Comparison of ENCODE assay signal across 23 cellular contexts in the genomic region with DNA sequence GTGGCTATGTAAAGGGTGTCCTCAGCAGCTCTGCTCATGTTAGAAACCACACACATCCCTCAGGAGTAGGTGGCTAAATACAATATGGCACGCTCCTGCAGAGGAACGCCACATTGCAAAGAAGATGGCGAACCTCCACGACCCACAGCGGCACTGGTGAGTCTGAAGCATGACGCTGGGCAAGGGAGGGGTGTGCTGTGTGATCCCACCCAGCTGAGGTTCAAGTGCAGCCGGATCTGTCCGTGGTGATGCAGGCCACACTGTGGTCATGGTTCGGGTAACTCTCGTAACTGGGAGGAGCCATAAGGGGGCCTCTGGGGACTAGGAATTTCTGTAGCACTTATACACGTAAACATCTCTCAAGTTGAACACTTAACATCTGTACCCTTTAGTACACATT. TPM values are rescaled to one million over a fixed set of nuclear protein-coding genes. Genes with fewer than 3 reads are reported as not detected.
A peak's percentile ranks its signal among the peaks of the same experiment; 100 is the strongest.
DNase-seq lines count a peak whose midpoint lies in the region; ATAC-seq and TF ChIP-seq lines count a peak whose summit lies in the region.
"Had no signal": no experiment of that assay in that cellular context is flagged by ENCODE, and none has a peak within 500 bp of the region (broad histone marks: within the 10 kb centered on the region; RNA-seq: fewer than 3 reads in every experiment).

No MANE protein-coding gene starts in this region.

- H3K4me3 ChIP-seq in Caco-2 (ENCODE audit: low read depth, low read length): no peak overlapping the region
- no peak overlapping the region for H3K4me3 ChIP-seq in endodermal cell (ENCODE audit: low read length)
- H3K4me3 ChIP-seq in spleen: no peak overlapping the region
- H3K4me3 ChIP-seq: coronary artery, esophagus squamous epithelium, gastroesophageal sphincter, right atrium auricular region, SK-N-MC had no signal

- no peak for TF ChIP-seq RAD21 in Ishikawa (IDR thresholded peaks at IDR 0.05; ENCODE audit: low read depth)

- H3K27ac ChIP-seq in endodermal cell (ENCODE audit: low read depth, low read length) (no peak overlapping the region), spleen (no peak overlapping the region)
- H3K27ac ChIP-seq: coronary artery, gastroesophageal sphincter, right atrium auricular region, SK-N-MC, WERI-Rb-1 had no signal

- H3K9me3 Mint-ChIP-seq in Caco-2 (ENCODE audit: unreplicated experiment) (no peaks in the 10 kb centered on the region), endodermal cell (no peaks in the 10 kb centered on the region), nephron progenitor cell (no peaks in the 10 kb centered on the region)
- H3K9me3 Mint-ChIP-seq: brain; CD4-positive, CD25-positive, alpha-beta regulatory T cell had no signal

- H3K27me3 Mint-ChIP-seq in Caco-2 (ENCODE audit: insufficient read depth, unreplicated experiment) (no peaks in the 10 kb centered on the region), endodermal cell (ENCODE audit: insufficient read depth) (no peaks in the 10 kb centered on the region), nephron progenitor cell (ENCODE audit: low read depth, poor library complexity) (peaks cover 15% of the 10 kb centered on the region)
- H3K27me3 Mint-ChIP-seq: brain; CD4-positive, CD25-positive, alpha-beta regulatory T cell; T-helper 17 cell had no signal

- CTCF ChIA-PET in Caco-2 (lab: Charles Lee): no interaction called here

- TF ChIP-seq CTCF in Caco-2 (IDR thresholded peaks at IDR 0.05; ENCODE audit: insufficient read depth in 1 of 2, low read depth in 1 of 2, low read length in 1 of 2, severe bottlenecking in 1 of 2, unreplicated experiment in 1 of 2) (no peak), endodermal cell (conservative IDR thresholded peaks at IDR 0.05) (no peak), spleen (IDR thresholded peaks at IDR 0.05 in 8 of 11, conservative IDR thresholded peaks at IDR 0.05 in 3 of 11) (no peak), nephron progenitor cell (IDR thresholded peaks at IDR 0.05) (no peak)

- H3K4me1 ChIP-seq in Caco-2: peaks cover 30% of the 10 kb centered on the region
- no peaks in the 10 kb centered on the region for H3K4me1 ChIP-seq in endodermal cell (ENCODE audit: control insufficient read depth, insufficient read depth, low read length)
- H3K4me1 ChIP-seq in spleen: no peaks in the 10 kb centered on the region

- peaks cover 28% of the 10 kb centered on the region for H3K36me3 Mint-ChIP-seq in Caco-2 (ENCODE audit: insufficient read depth, unreplicated experiment)
- H3K36me3 Mint-ChIP-seq in endodermal cell (ENCODE audit: low read depth): no peaks in the 10 kb centered on the region
- H3K36me3 Mint-ChIP-seq in nephron progenitor cell (ENCODE audit: low read depth): no peaks in the 10 kb centered on the region
- H3K36me3 Mint-ChIP-seq: brain had no signal

- H3K9ac ChIP-seq in endodermal cell (ENCODE audit: extremely low read depth, low read length, poor library complexity, severe bottlenecking): no peak overlapping the region

- DNase-seq in Caco-2 (peak in 1 of 2 experiments; percentile 14), endodermal cell (peak; percentile 38), spleen (peak; percentile 65), nephron progenitor cell (no peak), NCI-H128 (lab: John Stamatoyannopoulos, UW; ENCODE audit: unreplicated experiment) (no peak), MV-4-11 (lab: John Stamatoyannopoulos, UW) (no peak)
- DNase-seq: CD4-positive, CD25-positive, alpha-beta regulatory T cell; esophagus squamous epithelium; GDM1; hypothalamus; NCI-H1092 treated with DMSO at 0.1 percent for 48 hours; NCI-H2029 treated with DMSO at 0.1 percent for 48 hours; NCI-H446; T-helper 17 cell; WERI-Rb-1 had no signal

- POLR2A ChIA-PET in Caco-2 (lab: Charles Lee): no interaction called here

- H3K27me3 ChIP-seq in Caco-2 (replicated peaks; ENCODE audit: control insufficient read depth, insufficient read depth, low read length): no peaks in the 10 kb centered on the region
- H3K27me3 ChIP-seq in endodermal cell (ENCODE audit: control insufficient read depth, insufficient read depth, low read length, poor library complexity, severe bottlenecking): no peaks in the 10 kb centered on the region
- H3K27me3 ChIP-seq in spleen (replicated peaks in 1 of 7): no peaks in the 10 kb centered on the region
- H3K27me3 ChIP-seq: esophagus squamous epithelium, gastroesophageal sphincter, right atrium auricular region had no signal

- ATAC-seq in HG03280 (IDR thresholded peaks at IDR 0.05; ENCODE audit: unreplicated experiment): no peak
- ATAC-seq: gastroesophageal sphincter, Panc1, T-helper 17 cell had no signal

- 87 to 96% methylated on average over 9 to 11 of the region's 11 CpGs for WGBS in endodermal cell (ENCODE audit: insufficient coverage in 1 of 2, insufficient read length in 1 of 2), 2 experiments
- 78 to 90% (median 82%) methylated on average over 11 of the region's 11 CpGs for WGBS in spleen, 5 donors

- H3K36me3 ChIP-seq in Caco-2 (ENCODE audit: control insufficient read depth, insufficient read depth, low read length): peaks cover 1% of the 10 kb centered on the region
- H3K36me3 ChIP-seq in endodermal cell (ENCODE audit: control insufficient read depth, insufficient read depth, low read length): no peaks in the 10 kb centered on the region
- H3K36me3 ChIP-seq in spleen: peaks cover 3 to 100% (median 79%) of the 10 kb centered on the region in 6 donors
- H3K36me3 ChIP-seq: WERI-Rb-1 had no signal

- H3K9me3 ChIP-seq in Caco-2: no peaks in the 10 kb centered on the region
- no peaks in the 10 kb centered on the region for H3K9me3 ChIP-seq in endodermal cell (ENCODE audit: control insufficient read depth, low read length)
- no peaks in the 10 kb centered on the region for H3K9me3 ChIP-seq in spleen
- H3K9me3 ChIP-seq: esophagus squamous epithelium, gastroesophageal sphincter, right atrium auricular region had no signal

- H3K4me1 Mint-ChIP-seq in Caco-2 (ENCODE audit: low read depth, unreplicated experiment) (peaks cover 28% of the 10 kb centered on the region), endodermal cell (peaks cover 20% of the 10 kb centered on the region), nephron progenitor cell (no peaks in the 10 kb centered on the region)
- H3K4me1 Mint-ChIP-seq: brain had no signal

- no peak for TF ChIP-seq EP300 in Ishikawa (IDR thresholded peaks at IDR 0.05; ENCODE audit: borderline replicate concordance)

- no TSS peak for BruUV-seq in Caco-2 (replicated peaks; lab: Mats Ljungman, UMichigan)

- TF ChIP-seq POLR2A in spleen (IDR thresholded peaks at IDR 0.05): no peak

- H3K27ac Mint-ChIP-seq in Caco-2 (ENCODE audit: unreplicated experiment): peak overlapping the region; percentile 92
- H3K27ac Mint-ChIP-seq in endodermal cell: no peak overlapping the region
- no peak overlapping the region for H3K27ac Mint-ChIP-seq in nephron progenitor cell
- H3K27ac Mint-ChIP-seq: brain; CD4-positive, CD25-positive, alpha-beta regulatory T cell; T-helper 17 cell had no signal

- H3K4me3 Mint-ChIP-seq in Caco-2 (ENCODE audit: unreplicated experiment): no peak overlapping the region
- no peak overlapping the region for H3K4me3 Mint-ChIP-seq in endodermal cell
- no peak overlapping the region for H3K4me3 Mint-ChIP-seq in nephron progenitor cell
- H3K4me3 Mint-ChIP-seq: brain; CD4-positive, CD25-positive, alpha-beta regulatory T cell had no signal

- intact Hi-C loops in Caco-2 (cut with micrococcal nuclease; ENCODE audit: unreplicated experiment): loop anchor here (2.0 kb wide), 1 partner anchor 49 kb away; no protein-coding TSS in a partner anchor
- intact Hi-C loops in spleen (cut with DNase I; ENCODE audit: low total_unique reads): no loop called here

TF ChIP-seq in Ishikawa, 13 proteins besides CTCF, POLR2A, EP300 and RAD21:
- TF ChIP-seq NFIC (IDR thresholded peaks at IDR 0.05) (no peak), TEAD4 (IDR thresholded peaks at IDR 0.05) (no peak), ZBTB7A (IDR thresholded peaks at IDR 0.05; ENCODE audit: low read depth) (no peak), YY1 (IDR thresholded peaks at IDR 0.05; ENCODE audit: low read depth) (no peak), TCF12 (IDR thresholded peaks at IDR 0.05; ENCODE audit: low read depth) (no peak), CREB1 (IDR thresholded peaks at IDR 0.05; ENCODE audit: low read depth) (no peak), REST (IDR thresholded peaks at IDR 0.05; ENCODE audit: low read depth) (peak; percentile 48; the same call in 1 of the 2 replicates), FOXM1 (IDR thresholded peaks at IDR 0.05; ENCODE audit: borderline replicate concordance, low read depth) (no peak)

RNA-seq across cellular contexts. Expression of gene APMAP, which starts 23.4 kb away (rescaled TPM):
- 119 and 138 TPM in 2 replicates for total RNA-seq in Caco-2 (2022)
- total RNA-seq in endodermal cell: 10 to 100 TPM; 60.2 to 65.6 TPM
- polyA plus RNA-seq in endodermal cell (2013, experiment 1 of 2): 76.8 TPM
- 70.0 TPM for polyA plus RNA-seq in endodermal cell (2013, experiment 2 of 2)
- 100 to 1,000 TPM in 1 of 7 donors, 10 to 100 TPM in 6; 57.9 to 104 (median 78.8) TPM for total RNA-seq in spleen
- 10 to 100 TPM; 26.5 to 36.0 (median 31.5) TPM for polyA plus RNA-seq in spleen

RNA-seq across cellular contexts. Expression of gene ACSS1, which starts 42.0 kb away (rescaled TPM):
- total RNA-seq in Caco-2 (2022) (81.9 and 113 TPM in 2 replicates), endodermal cell (under 1 TPM in 1 of 2 donors, not detected in 1; 0.22 TPM), spleen (10 to 100 TPM; 34.0 to 50.8 (median 41.3) TPM)
- 0.68 TPM for polyA plus RNA-seq in endodermal cell (2013, experiment 1 of 2)
- 0.50 TPM for polyA plus RNA-seq in endodermal cell (2013, experiment 2 of 2)
- polyA plus RNA-seq in spleen: 10 to 100 TPM; 20.3 to 26.8 (median 26.3) TPM

Comparison
In these comparisons a context has a peak if more than half of its experiments do, and no peak if none do; other contexts are left out.
1. DNase-seq: peak in endodermal cell (single experiment) and spleen (single experiment); none in nephron progenitor cell (single experiment), NCI-H128 (single experiment) and MV-4-11 (single experiment).
2. RNA of gene ACSS1, which starts 42.0 kb away (total RNA-seq): 81.9 to 113 TPM in Caco-2 and 34.0 to 50.8 TPM in spleen; 0.22 TPM in endodermal cell; every median in the first group is over 10 times any median in the second.